Comparison of ENCODE assay signal across 19 cellular contexts in genomic region chr7:111729483-111729882, GRCh38.
"Had no signal": no experiment of that assay in that cellular context is flagged by ENCODE, and none has a peak within 500 bp of the region (broad histone marks: within the 10 kb centered on the region; RNA-seq: fewer than 3 reads in every experiment).

No MANE protein-coding gene starts in this region.

- H3K27me3 ChIP-seq: foreskin keratinocyte, left lung, spleen, tibial artery had no signal

- H3K36me3 ChIP-seq: prostate gland had no signal

- H3K4me1 ChIP-seq: foreskin keratinocyte, left lung, prostate gland, spleen, tibial artery had no signal

- ATAC-seq: activated CD8-positive, alpha-beta memory T cell treated with anti-CD3 and anti-CD28 coated beads, Interleukin-2, amount 10 ng/mL, durations not matched to agents 7 days and 5 days; activated CD8-positive, alpha-beta T cell treated with anti-CD3 and anti-CD28 coated beads for 36 hours; activated naive CD4-positive, alpha-beta T cell treated with anti-CD3 and anti-CD28 coated beads, Interleukin-2, amount 50 U/mL, for 72 hours; foreskin keratinocyte; left lung; naive thymus-derived CD8-positive, alpha-beta T cell; stimulated activated naive CD8-positive, alpha-beta T cell treated with anti-CD3 and anti-CD28 coated beads, Interleukin-15, Interleukin-2, amounts not matched to agents 100 U/mL and 50 U/mL, for 24 hours had no signal

- DNase-seq: activated CD4-positive, alpha-beta T cell treated with anti-CD3 and anti-CD28 coated beads, Interleukin-2, amount 10 ng/mL, durations not matched to agents 7 days and 5 days; activated CD4-positive, CD25-positive, alpha-beta regulatory T cell treated with anti-CD3 and anti-CD28 coated beads, Interleukin-2, amount 50 U/mL, for 72 hours; activated CD8-positive, alpha-beta memory T cell treated with anti-CD3 and anti-CD28 coated beads, Interleukin-2, amount 10 ng/mL, durations not matched to agents 7 days and 5 days; activated CD8-positive, alpha-beta T cell treated with anti-CD3 and anti-CD28 coated beads for 36 hours; activated T-cell treated with anti-CD3 and anti-CD28 coated beads for 4 hours; aorta; caudate nucleus; effector CD4-positive, alpha-beta T cell; foreskin keratinocyte; kidney glomerular epithelial cell; left lung; naive thymus-derived CD8-positive, alpha-beta T cell; spleen; stimulated activated CD4-positive, alpha-beta T cell treated with anti-CD3 and anti-CD28 coated beads, Interleukin-4, amount 100 ng/mL, for 1 hour; stimulated activated naive CD8-positive, alpha-beta T cell treated with anti-CD3 and anti-CD28 coated beads, Interleukin-15, Interleukin-2, amounts not matched to agents 100 U/mL and 50 U/mL, for 24 hours; T-helper 2 cell; tibial artery had no signal

- H3K27ac ChIP-seq: foreskin keratinocyte, left lung, prostate gland, spleen, tibial artery had no signal

- H3K9me3 ChIP-seq: left lung, prostate gland, spleen, tibial artery had no signal

- H3K4me3 ChIP-seq: left lung, prostate gland, spleen, tibial artery had no signal
